ENCODE assay signal across 9 cellular contexts in genomic region chr5:179619776-179620175, GRCh38. TPM values are rescaled to one million over a fixed set of nuclear protein-coding genes. Genes with fewer than 3 reads are reported as not detected.
DNase-seq lines count a peak whose midpoint lies in the region; ATAC-seq, FAIRE-seq and TF ChIP-seq lines count a peak whose summit lies in the region.
"Had no signal": no experiment of that assay in that cellular context is flagged by ENCODE, and none has a peak within 500 bp of the region (broad histone marks: within the 10 kb centered on the region; RNA-seq: fewer than 3 reads in every experiment).

No MANE protein-coding gene starts in this region.

- 1% methylated on average over 4 of the region's 4 CpGs for WGBS in pancreas, 2 donors

- ATAC-seq in pancreas (no peak), GM19463 (IDR thresholded peaks at IDR 0.05; ENCODE audit: unreplicated experiment) (no peak)

- intact Hi-C loops in pancreas (cut with DNase I): loop anchor here in 1 of 3 donors (10.0 kb wide), 1 partner anchor 105 kb away; no protein-coding TSS in a partner anchor

- peaks cover 2% of the 10 kb centered on the region; the same call in 1 of the 2 replicates for H3K4me1 ChIP-seq in SJCRH30
- peaks cover 35 to 60% (median 43%) of the 10 kb centered on the region in 3 donors for H3K4me1 ChIP-seq in pancreas

- H3K27ac ChIP-seq in SJCRH30 (no peak overlapping the region), pancreas (no peak overlapping the region), RWPE1 (no peak overlapping the region)

- DNase-seq in SJCRH30: no peak
- DNase-seq in epithelial cell of proximal tubule (ENCODE audit: low read depth): no peak
- no peak for DNase-seq in pancreas
- no peak for DNase-seq in anterior cingulate cortex (lab: John Stamatoyannopoulos, UW)
- no peak for DNase-seq in DMS153 treated with DMSO at 0.1 percent for 48 hours (lab: John Stamatoyannopoulos, UW; ENCODE audit: unreplicated experiment)
- DNase-seq in RWPE1 (ENCODE audit: low spot score): no peak
- DNase-seq: activated CD4-positive, alpha-beta T cell treated with anti-CD3 and anti-CD28 coated beads for 1 hour had no signal

- no peak for FAIRE-seq in pancreas (lab: Jason Lieb, UNC)

- POLR2A ChIA-PET in RWPE1 (lab: Yijun Ruan, JAX; ENCODE audit: low non-redundant PET): no interaction called here

- H3K4me3 ChIP-seq in GM08714 (ENCODE audit: low read length) (peak overlapping the region; percentile 100; the same call in 1 of the 2 replicates), SJCRH30 (peak overlapping the region; percentile 88), epithelial cell of proximal tubule (ENCODE audit: low read depth, low read length) (peak overlapping the region; percentile 97), pancreas (peak overlapping the region; percentile 3 to 100 (median 76))

- no peaks in the 10 kb centered on the region for H3K27me3 ChIP-seq in SJCRH30
- no peaks in the 10 kb centered on the region for H3K27me3 ChIP-seq in pancreas

- H3K36me3 ChIP-seq in SJCRH30 (peaks cover 84% of the 10 kb centered on the region), pancreas (peaks cover 10 to 64% (median 25%) of the 10 kb centered on the region in 3 donors)

- TF ChIP-seq CTCF in epithelial cell of proximal tubule (conservative IDR thresholded peaks at IDR 0.05; ENCODE audit: low read depth, low read length) (no peak), pancreas (IDR thresholded peaks at IDR 0.05) (no peak), RWPE1 (conservative IDR thresholded peaks at IDR 0.05; ENCODE audit: low read depth) (no peak)

- H3K9me3 ChIP-seq in SJCRH30 (replicated peaks) (no peaks in the 10 kb centered on the region), pancreas (no peaks in the 10 kb centered on the region)

- CTCF ChIA-PET in RWPE1 (lab: Yijun Ruan, JAX): no interaction called here

RNA-seq across cellular contexts. Expression of gene HNRNPH1, which starts 3.7 kb away (rescaled TPM):
- 828 and 1,009 TPM in 2 replicates for total RNA-seq in SJCRH30 (2014; rRNA removed; shearing (Covaris generic))
- total RNA-seq in epithelial cell of proximal tubule (405 and 511 TPM in 2 replicates), pancreas (100 to 1,000 TPM; 210 to 384 (median 269) TPM)
- polyA plus RNA-seq in pancreas: 100 to 1,000 TPM; 341 to 395 TPM
